In genomic region chr17:20302191-20302917, GRCh38 we compare ENCODE assay signal across 18 cellular contexts.
DNase-seq lines count a peak whose midpoint lies in the region; ATAC-seq and TF ChIP-seq lines count a peak whose summit lies in the region.
"Had no signal": no experiment of that assay in that cellular context is flagged by ENCODE, and none has a peak within 500 bp of the region (broad histone marks: within the 10 kb centered on the region; RNA-seq: fewer than 3 reads in every experiment).

No MANE protein-coding gene starts in this region.

- H3K4me3 ChIP-seq in Jurkat, Clone E6-1 (ENCODE audit: low read length) = no peak overlapping the region
- H3K4me3 ChIP-seq in SJSA1 (no peak overlapping the region), fibroblast of the aortic adventitia (ENCODE audit: low read depth, low read length) (no peak overlapping the region)
- H3K4me3 ChIP-seq: breast epithelium, mucosa of descending colon, thyroid gland had no signal

- H3K27ac ChIP-seq in SJSA1 = peak overlapping the region; percentile 95
- H3K27ac ChIP-seq in substantia nigra (ENCODE audit: low read depth, low read length, poor library complexity, severe bottlenecking) = peak overlapping the region; percentile 46
- H3K27ac ChIP-seq: breast epithelium, thyroid gland had no signal

- peaks cover 12% of the 10 kb centered on the region; the same call in 1 of the 2 replicates for H3K9me3 ChIP-seq in SJSA1 (replicated peaks)
- H3K9me3 ChIP-seq: thyroid gland had no signal

- H3K4me1 ChIP-seq in SJSA1 (replicated peaks) = peaks cover 31% of the 10 kb centered on the region
- H3K4me1 ChIP-seq: breast epithelium, thyroid gland had no signal

- peak; percentile 66 for DNase-seq in Jurkat, Clone E6-1 (ENCODE audit: low read depth, low spot score)
- DNase-seq in SJSA1 (ENCODE audit: low read depth in 1 of 2, low spot score in 2 of 2) (peak; percentile 25 to 57), fibroblast of the aortic adventitia (ENCODE audit: low read depth) (peak; percentile 13), substantia nigra (lab: John Stamatoyannopoulos, UW) (peak in 5 of 49 donors; percentile 14 to 32 (median 16)), GDM1 (lab: John Stamatoyannopoulos, UW) (no peak), cortex of kidney (lab: John Stamatoyannopoulos, UW) (no peak), DMS114 treated with DMSO at 0.1 percent for 48 hours (lab: John Stamatoyannopoulos, UW; ENCODE audit: unreplicated experiment) (no peak)
- DNase-seq: activated CD8-positive, alpha-beta memory T cell treated with anti-CD3 and anti-CD28 coated beads, Interleukin-2, amount 50 U/mL, for 4 hours; effector CD4-positive, alpha-beta T cell; kidney glomerular epithelial cell; mucosa of descending colon; NCI-H1105; NCI-H2171 treated with DMSO at 0.1 percent for 48 hours; Right ventricle myocardium superior; stimulated activated CD4-positive, alpha-beta T cell treated with anti-CD3 and anti-CD28 coated beads, Interleukin-2, amount 100 ng/mL, for 48 hours; thyroid gland had no signal

- no peak for ATAC-seq in GM19324 (IDR thresholded peaks at IDR 0.05; ENCODE audit: low FRiP score, unreplicated experiment)
- ATAC-seq: mucosa of descending colon had no signal

- no peaks in the 10 kb centered on the region for H3K27me3 ChIP-seq in SJSA1 (replicated peaks)
- H3K27me3 ChIP-seq: breast epithelium, thyroid gland had no signal

- TF ChIP-seq CTCF in fibroblast of the aortic adventitia (IDR thresholded peaks at IDR 0.05; ENCODE audit: insufficient read depth, low read length) = no peak

- H3K36me3 ChIP-seq in SJSA1 = peaks cover 17% of the 10 kb centered on the region
- H3K36me3 ChIP-seq: breast epithelium, thyroid gland had no signal

Comparison
In these comparisons a context has a peak if more than half of its experiments do, and no peak if none do; other contexts are left out.
1. DNase-seq: peak in Jurkat, Clone E6-1 (single experiment), SJSA1 (2 of 2) and fibroblast of the aortic adventitia (single experiment); none in GDM1 (single experiment), cortex of kidney (single experiment) and DMS114 treated with DMSO at 0.1 percent for 48 hours (single experiment).